ENCODE assay signal across 15 cellular contexts in the genomic region with DNA sequence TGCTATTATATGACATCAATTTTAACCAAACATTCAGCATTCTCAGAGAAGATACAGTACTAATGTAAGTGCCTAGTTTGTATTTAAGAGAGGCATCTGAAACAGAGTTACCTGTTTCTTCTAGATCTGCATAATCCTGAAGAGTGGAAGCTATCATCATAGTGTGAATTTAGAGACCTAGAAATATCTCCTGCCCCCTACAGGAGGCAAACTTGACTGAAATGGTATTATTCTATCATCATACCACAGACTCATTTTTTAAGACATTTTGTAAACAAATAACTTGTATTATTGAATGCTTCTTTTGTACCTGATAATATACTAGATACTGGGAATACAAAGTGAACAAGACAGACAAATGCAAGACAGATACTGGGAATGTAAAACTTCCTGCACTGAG.
DNase-seq lines count a peak whose midpoint lies in the region; ATAC-seq and TF ChIP-seq lines count a peak whose summit lies in the region.
"Had no signal": no experiment of that assay in that cellular context is flagged by ENCODE, and none has a peak within 500 bp of the region (broad histone marks: within the 10 kb centered on the region; RNA-seq: fewer than 3 reads in every experiment).

No MANE protein-coding gene starts in this region.

- H3K27ac Mint-ChIP-seq in CD4-positive, alpha-beta memory T cell = no peak overlapping the region
- H3K27ac Mint-ChIP-seq: stimulated activated naive CD8-positive, alpha-beta T cell treated with anti-CD3 and anti-CD28 coated beads, Interleukin-15, Interleukin-2, amounts not matched to agents 100 ng/mL and 50 ng/mL, for 24 hours had no signal

- H3K4me1 ChIP-seq in DND-41 (ENCODE audit: insufficient read depth, low read length) = peaks cover 6% of the 10 kb centered on the region; the same call in 1 of the 2 replicates
- H3K4me1 ChIP-seq in OCI-LY1 (ENCODE audit: insufficient read depth, low read length, severe bottlenecking) = no peaks in the 10 kb centered on the region
- H3K4me1 ChIP-seq in hepatocyte (ENCODE audit: insufficient read depth) = peaks cover 12% of the 10 kb centered on the region
- H3K4me1 ChIP-seq in CD4-positive, alpha-beta memory T cell (ENCODE audit: insufficient read depth, low read length) = no peaks in the 10 kb centered on the region
- H3K4me1 ChIP-seq: BLaER1, body of pancreas had no signal

- TF ChIP-seq CTCF in 22Rv1 (IDR thresholded peaks at IDR 0.05) (peak; percentile 42; the same call in 1 of the 2 replicates), DND-41 (IDR thresholded peaks at IDR 0.05; ENCODE audit: borderline replicate concordance, extremely low read depth, low read length, poor library complexity, severe bottlenecking) (peak; percentile 20), OCI-LY1 (IDR thresholded peaks at IDR 0.05; ENCODE audit: low read length) (peak; percentile 33; the same call in 1 of the 2 replicates), fibroblast of mammary gland (conservative IDR thresholded peaks at IDR 0.05; ENCODE audit: control insufficient read depth, insufficient read depth, low read depth, low read length) (peak; percentile 55), hepatocyte (IDR thresholded peaks at IDR 0.05; ENCODE audit: poor library complexity) (no peak)

- H3K4me1 Mint-ChIP-seq in CD4-positive, alpha-beta memory T cell = peaks cover 0 to 6% (median 5%) of the 10 kb centered on the region in 4 donors

- ATAC-seq in DND-41 (ENCODE audit: insufficient read depth, low read depth) = no peak
- no peak for ATAC-seq in HG03378 (IDR thresholded peaks at IDR 0.05; ENCODE audit: unreplicated experiment)
- ATAC-seq: body of pancreas, right cardiac atrium had no signal

- intact Hi-C loops in CD4-positive, alpha-beta memory T cell (cut with micrococcal nuclease) = loop anchor here (10.0 kb wide), 1 partner anchor 140 kb away; no protein-coding TSS in a partner anchor

- H3K9me2 ChIP-seq in OCI-LY1 (ENCODE audit: low read depth, low read length) = no peaks in the 10 kb centered on the region
- no peaks in the 10 kb centered on the region for H3K9me2 ChIP-seq in hepatocyte (replicated peaks; ENCODE audit: insufficient read depth)

- no peaks in the 10 kb centered on the region for H3F3A ChIP-seq in OCI-LY1 (ENCODE audit: insufficient read depth, low read length)

- H3K36me3 ChIP-seq in DND-41 (ENCODE audit: insufficient read depth, low read length) (no peaks in the 10 kb centered on the region), OCI-LY1 (ENCODE audit: insufficient read depth, low read length) (no peaks in the 10 kb centered on the region), hepatocyte (replicated peaks; ENCODE audit: insufficient read depth, low read depth) (no peaks in the 10 kb centered on the region)
- no peaks in the 10 kb centered on the region for H3K36me3 ChIP-seq in CD4-positive, alpha-beta memory T cell (ENCODE audit: insufficient read depth, low read length)
- H3K36me3 ChIP-seq: BLaER1 had no signal

- no peaks in the 10 kb centered on the region for H3K36me3 Mint-ChIP-seq in CD4-positive, alpha-beta memory T cell

- H2AFZ ChIP-seq in DND-41 (ENCODE audit: low read depth, low read length) (no peak overlapping the region), OCI-LY1 (ENCODE audit: low read length) (no peak overlapping the region), hepatocyte (no peak overlapping the region)

- H3K4me3 ChIP-seq in DND-41 (ENCODE audit: low read depth in 1 of 2, low read length in 2 of 2) (no peak overlapping the region), OCI-LY1 (ENCODE audit: low read depth, low read length, poor library complexity, severe bottlenecking) (no peak overlapping the region), fibroblast of mammary gland (ENCODE audit: control insufficient read depth, low read depth, low read length) (no peak overlapping the region), hepatocyte (no peak overlapping the region)
- no peak overlapping the region for H3K4me3 ChIP-seq in CD4-positive, alpha-beta memory T cell (ENCODE audit: low read length in 2 of 2)
- H3K4me3 ChIP-seq: BLaER1, body of pancreas had no signal

- CTCF ChIA-PET in CD4-positive, alpha-beta memory T cell (lab: Charles Lee; ENCODE audit: partially characterized antibody) = interaction anchor here (1.2 to 1.8 kb wide), 3 partner anchors 142 to 146 kb away, joined by 3 to 5 read pairs (median 3); no protein-coding TSS in a partner anchor

- H3K9ac ChIP-seq in DND-41 (ENCODE audit: low read depth, low read length) = no peak overlapping the region
- H3K9ac ChIP-seq in OCI-LY1 (ENCODE audit: low read length) = no peak overlapping the region
- H3K9ac ChIP-seq: BLaER1 had no signal

- H3K9me3 ChIP-seq in DND-41 (ENCODE audit: insufficient read depth, low read length, severe bottlenecking) = peaks cover 3% of the 10 kb centered on the region
- no peaks in the 10 kb centered on the region for H3K9me3 ChIP-seq in OCI-LY1 (ENCODE audit: low read length)
- H3K9me3 ChIP-seq in hepatocyte (ENCODE audit: low read depth) = no peaks in the 10 kb centered on the region
- H3K9me3 ChIP-seq in CD4-positive, alpha-beta memory T cell (ENCODE audit: control insufficient read depth in 1 of 2, low read length in 2 of 2) = no peaks in the 10 kb centered on the region
- H3K9me3 ChIP-seq: BLaER1, body of pancreas had no signal

- H3K9me3 Mint-ChIP-seq in CD4-positive, alpha-beta memory T cell = peaks cover 0 to 2% (median 0%) of the 10 kb centered on the region in 8 donors
- H3K9me3 Mint-ChIP-seq: stimulated activated naive CD8-positive, alpha-beta T cell treated with anti-CD3 and anti-CD28 coated beads, Interleukin-15, Interleukin-2, amounts not matched to agents 100 ng/mL and 50 ng/mL, for 24 hours had no signal

- no peaks in the 10 kb centered on the region for H3K27me3 ChIP-seq in DND-41 (ENCODE audit: insufficient read depth, low read length, poor library complexity)
- no peaks in the 10 kb centered on the region for H3K27me3 ChIP-seq in OCI-LY1 (ENCODE audit: insufficient read depth, low read length)
- H3K27me3 ChIP-seq in hepatocyte = no peaks in the 10 kb centered on the region
- no peaks in the 10 kb centered on the region for H3K27me3 ChIP-seq in CD4-positive, alpha-beta memory T cell (ENCODE audit: insufficient read depth, low read length)
- H3K27me3 ChIP-seq: BLaER1, body of pancreas had no signal

- no peak for DNase-seq in DND-41
- peak; percentile 36 for DNase-seq in fibroblast of mammary gland (ENCODE audit: low read depth)
- DNase-seq in hepatocyte (ENCODE audit: low spot score) = no peak
- DNase-seq in NCI-H146 treated with DMSO at 0.1 percent for 48 hours (lab: John Stamatoyannopoulos, UW; ENCODE audit: unreplicated experiment) = no peak
- DNase-seq in CD4-positive, alpha-beta memory T cell = no peak
- DNase-seq: activated CD4-positive, alpha-beta T cell treated with anti-CD3 and anti-CD28 coated beads, Interleukin-2, amount 50 U/mL, for 4 hours; activated gamma-delta T cell; body of pancreas; erythroblast; right cardiac atrium had no signal

- peaks cover 0 to 5% of the 10 kb centered on the region in 2 donors for H3K27me3 Mint-ChIP-seq in CD4-positive, alpha-beta memory T cell

- no peaks in the 10 kb centered on the region for H3K79me2 ChIP-seq in DND-41 (ENCODE audit: insufficient read depth, low read length)
- H3K79me2 ChIP-seq in OCI-LY1 (ENCODE audit: insufficient read depth, low read length) = no peaks in the 10 kb centered on the region
- no peaks in the 10 kb centered on the region for H3K79me2 ChIP-seq in hepatocyte

- H3K4me2 ChIP-seq in DND-41 (ENCODE audit: insufficient read depth, low read length) = no peak overlapping the region
- H3K4me2 ChIP-seq in OCI-LY1 (ENCODE audit: low read length) = no peak overlapping the region
- no peak overlapping the region for H3K4me2 ChIP-seq in hepatocyte
- H3K4me2 ChIP-seq: BLaER1 had no signal

- H4K20me1 ChIP-seq in DND-41 (ENCODE audit: insufficient read depth, low read length) = no peaks in the 10 kb centered on the region
- no peaks in the 10 kb centered on the region for H4K20me1 ChIP-seq in OCI-LY1 (ENCODE audit: insufficient read depth, low read length)
- no peaks in the 10 kb centered on the region for H4K20me1 ChIP-seq in hepatocyte (ENCODE audit: insufficient read depth, poor library complexity, severe bottlenecking)
- H4K20me1 ChIP-seq: BLaER1 had no signal

- H3K4me3 Mint-ChIP-seq in CD4-positive, alpha-beta memory T cell = no peak overlapping the region
- H3K4me3 Mint-ChIP-seq: stimulated activated naive CD8-positive, alpha-beta T cell treated with anti-CD3 and anti-CD28 coated beads, Interleukin-15, Interleukin-2, amounts not matched to agents 100 ng/mL and 50 ng/mL, for 24 hours had no signal

- H3K27ac ChIP-seq in 22Rv1 (no peak overlapping the region), DND-41 (ENCODE audit: low read length) (no peak overlapping the region), OCI-LY1 (ENCODE audit: low read depth, low read length, poor library complexity, severe bottlenecking) (no peak overlapping the region), hepatocyte (no peak overlapping the region)
- no peak overlapping the region for H3K27ac ChIP-seq in CD4-positive, alpha-beta memory T cell (ENCODE audit: low read depth, low read length)
- H3K27ac ChIP-seq: BLaER1, body of pancreas had no signal

- POLR2A ChIA-PET in CD4-positive, alpha-beta memory T cell (lab: Charles Lee; ENCODE audit: partially characterized antibody) = no interaction called here
